In the genomic region with DNA sequence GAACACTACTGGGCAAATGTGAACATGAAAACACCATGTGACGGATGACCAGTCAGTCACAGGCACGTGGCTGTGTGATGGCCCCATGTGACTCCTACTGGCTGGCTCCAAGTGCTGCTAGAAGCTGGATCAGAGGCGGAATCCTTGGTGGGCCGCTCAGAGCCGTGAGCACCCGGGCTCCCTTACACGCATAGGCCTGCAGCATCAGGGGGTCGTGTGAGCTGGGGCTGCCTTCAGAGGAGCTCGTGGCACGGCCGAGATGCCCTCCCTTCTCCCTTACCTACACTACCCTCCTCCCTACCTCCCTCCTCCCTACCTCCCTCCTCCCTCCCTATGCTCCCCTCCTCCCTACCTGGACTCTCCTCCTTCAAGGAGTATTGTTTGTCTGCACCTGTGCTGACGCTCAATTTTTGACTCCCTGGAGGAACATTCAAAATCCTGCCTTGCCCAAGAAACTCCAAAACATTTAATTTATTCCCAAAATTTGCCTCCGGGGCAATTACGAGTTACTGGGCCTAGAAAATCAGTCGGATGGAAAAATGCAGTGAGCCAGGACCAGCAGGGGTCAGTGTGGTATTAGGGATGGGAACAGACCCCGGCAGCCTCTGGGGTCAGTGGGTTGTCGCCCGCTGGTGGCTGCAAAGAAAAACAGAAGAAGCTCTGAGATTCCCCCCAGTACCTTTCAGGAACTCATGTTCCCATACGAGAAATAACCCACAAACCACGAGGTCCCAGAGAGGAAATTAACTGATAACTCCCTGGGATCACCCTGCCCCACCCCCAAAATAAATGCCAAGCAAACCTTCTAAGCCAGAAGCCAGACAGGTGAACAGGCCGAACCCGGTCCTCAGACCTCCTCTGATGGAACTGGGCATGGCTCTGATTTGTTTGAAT, we compare ENCODE assay signal across 8 cellular contexts.
DNase-seq lines count a peak whose midpoint lies in the region; ATAC-seq and TF ChIP-seq lines count a peak whose summit lies in the region.

No MANE protein-coding gene starts in this region.

- peak; percentile 94 for DNase-seq in ELF-1 (ENCODE audit: low read depth, low spot score)
- DNase-seq in M059J (ENCODE audit: low read depth) = peak; percentile 72
- DNase-seq in SHP77 (lab: John Stamatoyannopoulos, UW) = peak; percentile 69 to 77
- DNase-seq in activated effector memory CD4-positive, alpha-beta T cell treated with anti-CD3 and anti-CD28 coated beads, Interleukin-2, amount 50 U/mL, for 16 hours = peak; percentile 83
- DNase-seq in germinal center (ENCODE audit: low spot score) = peak; percentile 31
- peak; percentile 76 for DNase-seq in progenitor cell of endocrine pancreas (ENCODE audit: low spot score, unreplicated experiment)

- no peak overlapping the region for H3K4me3 Mint-ChIP-seq in progenitor cell of endocrine pancreas (ENCODE audit: low read depth)

- no peaks in the 10 kb centered on the region for H3K27me3 Mint-ChIP-seq in progenitor cell of endocrine pancreas

- ATAC-seq in GM21447 (IDR thresholded peaks at IDR 0.05; ENCODE audit: unreplicated experiment) (no peak), HG03039 (IDR thresholded peaks at IDR 0.05; ENCODE audit: unreplicated experiment) (no peak)

- peak; percentile 98 for TF ChIP-seq CTCF in progenitor cell of endocrine pancreas (IDR thresholded peaks at IDR 0.05; ENCODE audit: unreplicated experiment)

- no peaks in the 10 kb centered on the region for H3K9me3 Mint-ChIP-seq in progenitor cell of endocrine pancreas (ENCODE audit: low read depth)

- peaks cover 22% of the 10 kb centered on the region for H3K4me1 Mint-ChIP-seq in progenitor cell of endocrine pancreas (ENCODE audit: low read depth)

- no peak overlapping the region for H3K27ac Mint-ChIP-seq in progenitor cell of endocrine pancreas

- no peaks in the 10 kb centered on the region for H3K36me3 Mint-ChIP-seq in progenitor cell of endocrine pancreas (ENCODE audit: insufficient read depth)

Comparison
In these comparisons a context has a peak if more than half of its experiments do, and no peak if none do; other contexts are left out.
1. DNase-seq: peak in every context shown above with its lines; median percentile 94 in ELF-1; 83 in activated effector memory CD4-positive, alpha-beta T cell treated with anti-CD3 and anti-CD28 coated beads, Interleukin-2, amount 50 U/mL, for 16 hours; 76 in progenitor cell of endocrine pancreas; 73 in SHP77; 72 in M059J; 31 in germinal center.